ENCODE assay signal across 8 cellular contexts in genomic region chr17:59840908-59841666, GRCh38. TPM values are rescaled to one million over a fixed set of nuclear protein-coding genes. Genes with fewer than 3 reads are reported as not detected.
DNase-seq lines count a peak whose midpoint lies in the region; ATAC-seq and TF ChIP-seq lines count a peak whose summit lies in the region.

No MANE protein-coding gene starts in this region.

- H3K4me3 Mint-ChIP-seq in brain = peak overlapping the region in 4 of 5 experiments; percentile 85 to 96 (median 86)

- no peak overlapping the region for H3K4me3 ChIP-seq in BLaER1
- H3K4me3 ChIP-seq in HUES48 (ENCODE audit: low read depth, low read length) = peak overlapping the region; percentile 86
- no peak overlapping the region for H3K4me3 ChIP-seq in mesendoderm (ENCODE audit: low read length)
- no peak overlapping the region for H3K4me3 ChIP-seq in SJCRH30

- TF ChIP-seq CTCF in brain (conservative IDR thresholded peaks at IDR 0.05) = no peak

- H3K4me1 ChIP-seq in BLaER1 (peaks cover 49% of the 10 kb centered on the region), HUES48 (ENCODE audit: control insufficient read depth, insufficient read depth, low read length) (peaks cover 17% of the 10 kb centered on the region), mesendoderm (ENCODE audit: control insufficient read depth, low read depth, low read length) (no peaks in the 10 kb centered on the region), SJCRH30 (peaks cover 13% of the 10 kb centered on the region)

- no peaks in the 10 kb centered on the region for H3K27me3 ChIP-seq in BLaER1
- no peaks in the 10 kb centered on the region for H3K27me3 ChIP-seq in HUES48 (ENCODE audit: control insufficient read depth, insufficient read depth, low read length)
- H3K27me3 ChIP-seq in mesendoderm (ENCODE audit: insufficient read depth, low read length, poor library complexity) = no peaks in the 10 kb centered on the region
- no peaks in the 10 kb centered on the region for H3K27me3 ChIP-seq in SJCRH30

- H2BK120ac ChIP-seq in mesendoderm (ENCODE audit: low read depth, low read length) = no peak overlapping the region

- peak overlapping the region; percentile 19 to 99 (median 91) for H3K27ac Mint-ChIP-seq in brain

- no peak overlapping the region for H4K5ac ChIP-seq in mesendoderm (ENCODE audit: low read length)

- H3K9ac ChIP-seq in BLaER1 (no peak overlapping the region), HUES48 (ENCODE audit: low read depth, low read length) (peak overlapping the region; percentile 98), mesendoderm (ENCODE audit: low read length) (peak overlapping the region; percentile 19)

- peaks cover 74% of the 10 kb centered on the region for H3K4me1 Mint-ChIP-seq in brain

- no peak overlapping the region for H3K4ac ChIP-seq in mesendoderm (ENCODE audit: low read depth, low read length)

- H2BK5ac ChIP-seq in mesendoderm (ENCODE audit: low read length) = no peak overlapping the region

- H2BK15ac ChIP-seq in mesendoderm (replicated peaks; ENCODE audit: low read depth) = no peak overlapping the region

- no CpG with 5 or more reads among the region's 5 CpGs for WGBS in mesendoderm (ENCODE audit: extremely low coverage, insufficient coverage, low lambda C conversion rate)

- DNase-seq in mesendoderm = no peak
- no peak for DNase-seq in SHP77 treated with DMSO at 0.1 percent for 48 hours (lab: John Stamatoyannopoulos, UW)
- no peak for DNase-seq in DMS153 treated with DMSO at 0.1 percent for 48 hours (lab: John Stamatoyannopoulos, UW; ENCODE audit: unreplicated experiment)
- no peak for DNase-seq in SJCRH30

- H4K8ac ChIP-seq in mesendoderm (ENCODE audit: low read depth, low read length) = no peak overlapping the region

- H2AK5ac ChIP-seq in mesendoderm (ENCODE audit: low read length) = no peak overlapping the region

- no peak for ATAC-seq in HG03520 (IDR thresholded peaks at IDR 0.05; ENCODE audit: unreplicated experiment)

- no peaks in the 10 kb centered on the region for H3K79me1 ChIP-seq in mesendoderm (ENCODE audit: low read length)

- 0 out of 2 replicates have a peak overlapping the region, but pooled peaks have one; percentile 81 for H3K4me2 ChIP-seq in BLaER1
- H3K4me2 ChIP-seq in mesendoderm (ENCODE audit: low read length) = no peak overlapping the region

- no peak overlapping the region for H3K56ac ChIP-seq in mesendoderm (ENCODE audit: low read length)

- H3K36me3 ChIP-seq in BLaER1 = peaks cover 33% of the 10 kb centered on the region
- H3K36me3 ChIP-seq in HUES48 (ENCODE audit: control insufficient read depth, insufficient read depth, low read length) = peaks cover 32% of the 10 kb centered on the region
- H3K36me3 ChIP-seq in mesendoderm (ENCODE audit: control insufficient read depth, insufficient read depth, low read length) = no peaks in the 10 kb centered on the region
- H3K36me3 ChIP-seq in SJCRH30 = peaks cover 5% of the 10 kb centered on the region; the same call in 1 of the 2 replicates

- H3K27me3 Mint-ChIP-seq in brain = peaks cover 4% of the 10 kb centered on the region

- H3K27ac ChIP-seq in BLaER1 (no peak overlapping the region), HUES48 (ENCODE audit: low read depth, low read length) (peak overlapping the region; percentile 97), mesendoderm (ENCODE audit: low read depth, low read length) (no peak overlapping the region), SJCRH30 (no peak overlapping the region)

- H3K9me3 Mint-ChIP-seq in brain = peaks cover 0 to 2% (median 0%) of the 10 kb centered on the region in 5 experiments

- no peak overlapping the region for H3K23ac ChIP-seq in mesendoderm (ENCODE audit: low read length)

- no peak overlapping the region for H3K18ac ChIP-seq in mesendoderm (ENCODE audit: low read length)

- H3K9me3 ChIP-seq in BLaER1 = no peaks in the 10 kb centered on the region
- no peaks in the 10 kb centered on the region for H3K9me3 ChIP-seq in HUES48 (ENCODE audit: control insufficient read depth, insufficient read depth, low read length)
- no peaks in the 10 kb centered on the region for H3K9me3 ChIP-seq in SJCRH30 (replicated peaks)

- H4K20me1 ChIP-seq in BLaER1 = no peaks in the 10 kb centered on the region

- H3K79me2 ChIP-seq in mesendoderm (ENCODE audit: control insufficient read depth, insufficient read depth, low read length) = peaks cover 23% of the 10 kb centered on the region

- H3K36me3 Mint-ChIP-seq in brain = peaks cover 59% of the 10 kb centered on the region

RNA-seq across cellular contexts. Expression of gene TUBD1, which starts 51.7 kb away (rescaled TPM):
- polyA plus RNA-seq in brain (ENCODE audit: insufficient read depth, low read depth, low replicate concordance) = 5.7 TPM
- polyA plus RNA-seq in mesendoderm (2013, experiment 1 of 2) = 14.9 TPM
- polyA plus RNA-seq in mesendoderm (2013, experiment 2 of 2) = 15.1 TPM
- 12.7 and 13.9 TPM in 2 replicates for total RNA-seq in SJCRH30 (2014; rRNA removed; shearing (Covaris generic))

RNA-seq across cellular contexts. Expression of gene RPS6KB1, which starts 51.8 kb away (rescaled TPM):
- 3.3 TPM for polyA plus RNA-seq in brain (ENCODE audit: insufficient read depth, low read depth, low replicate concordance)
- polyA plus RNA-seq in mesendoderm (2013, experiment 1 of 2) = 13.3 TPM
- 13.3 TPM for polyA plus RNA-seq in mesendoderm (2013, experiment 2 of 2)
- 16.0 and 22.6 TPM in 2 replicates for total RNA-seq in SJCRH30 (2014; rRNA removed; shearing (Covaris generic))
